Comparison of ENCODE assay signal across 11 cellular contexts in the genomic region with DNA sequence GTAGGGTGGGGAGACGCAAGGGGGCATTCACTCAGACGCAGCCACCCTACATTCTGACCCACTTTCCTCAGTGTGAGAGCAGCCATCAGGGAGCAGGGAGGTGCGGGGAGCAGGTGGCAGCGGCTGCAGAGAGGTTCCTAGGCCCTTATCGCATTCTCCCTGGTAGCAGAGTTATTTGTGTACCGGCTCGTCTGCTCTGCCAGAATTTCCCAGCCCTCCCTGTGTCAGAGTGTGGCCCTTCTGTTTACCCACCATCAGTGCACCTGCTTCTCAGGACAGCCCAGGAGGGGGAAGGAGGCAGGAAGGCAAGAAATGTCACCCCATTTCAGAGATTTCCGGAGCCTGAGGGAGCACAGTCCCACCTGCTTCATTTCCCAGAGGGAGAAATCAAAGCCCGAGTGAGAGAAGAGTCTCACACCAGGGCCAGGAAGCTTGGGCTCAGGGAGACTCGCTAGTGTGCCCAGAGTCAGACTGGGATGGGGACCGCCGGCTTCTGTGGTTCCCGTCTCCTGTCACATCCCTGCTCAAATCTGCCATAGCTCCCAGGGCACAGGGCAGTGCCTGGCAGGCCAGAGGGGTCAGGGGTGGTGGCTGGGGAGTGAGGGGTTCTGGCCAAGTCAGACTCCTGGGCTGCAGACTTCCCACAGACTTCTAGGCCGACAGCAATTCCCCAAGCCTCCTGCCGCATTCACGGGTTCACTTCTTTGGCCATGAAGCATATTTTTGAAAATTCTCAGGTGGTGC. TPM values are rescaled to one million over a fixed set of nuclear protein-coding genes. Genes with fewer than 3 reads are reported as not detected.
DNase-seq lines count a peak whose midpoint lies in the region; ATAC-seq, FAIRE-seq and TF ChIP-seq lines count a peak whose summit lies in the region.
"Had no signal": no experiment of that assay in that cellular context is flagged by ENCODE, and none has a peak within 500 bp of the region (broad histone marks: within the 10 kb centered on the region; RNA-seq: fewer than 3 reads in every experiment).

No MANE protein-coding gene starts in this region.

- CTCF ChIA-PET in K562 (lab: Yijun Ruan, JAX; ENCODE audit: low intra/inter-chr PET ratio) = interaction anchor here (0.6 to 0.7 kb wide), 2 partner anchors 33 to 53 kb away, joined by 4 to 5 read pairs; no protein-coding TSS in a partner anchor
- CTCF ChIA-PET in activated CD8-positive, alpha-beta memory T cell treated with anti-CD3 and anti-CD28 coated beads, Interleukin-2, amount 10 ng/mL, durations not matched to agents 7 days and 5 days (lab: Charles Lee) = no interaction called here

- H3K4me1 Mint-ChIP-seq in activated CD8-positive, alpha-beta memory T cell treated with anti-CD3 and anti-CD28 coated beads, Interleukin-2, amount 10 ng/mL, durations not matched to agents 7 days and 5 days = no peaks in the 10 kb centered on the region

- no peak overlapping the region for H3K4me3 Mint-ChIP-seq in activated CD8-positive, alpha-beta memory T cell treated with anti-CD3 and anti-CD28 coated beads, Interleukin-2, amount 10 ng/mL, durations not matched to agents 7 days and 5 days
- H3K4me3 Mint-ChIP-seq: T-cell had no signal

- no peaks in the 10 kb centered on the region for H3K9me3 Mint-ChIP-seq in activated CD8-positive, alpha-beta memory T cell treated with anti-CD3 and anti-CD28 coated beads, Interleukin-2, amount 10 ng/mL, durations not matched to agents 7 days and 5 days (ENCODE audit: low read depth)
- H3K9me3 Mint-ChIP-seq: T-cell had no signal

- peaks cover 3% of the 10 kb centered on the region; the same call in 1 of the 2 replicates for H4K20me1 ChIP-seq in K562 (replicated peaks; ENCODE audit: control insufficient read depth, insufficient read depth, low read length)

- intact Hi-C loops in K562 (cut with micrococcal nuclease) = no loop called here
- intact Hi-C loops in left colon (cut with DNase I, micrococcal nuclease) = no loop called here

- H3K36me3 Mint-ChIP-seq in activated CD8-positive, alpha-beta memory T cell treated with anti-CD3 and anti-CD28 coated beads, Interleukin-2, amount 10 ng/mL, durations not matched to agents 7 days and 5 days = no peaks in the 10 kb centered on the region

- no peak for TF ChIP-seq RAD21 in K562 (CRISPR knock-in tag; conservative IDR thresholded peaks at IDR 0.05 in 1 of 2, IDR thresholded peaks at IDR 0.05 in 1 of 2)

- H3K27ac Mint-ChIP-seq in activated CD8-positive, alpha-beta memory T cell treated with anti-CD3 and anti-CD28 coated beads, Interleukin-2, amount 10 ng/mL, durations not matched to agents 7 days and 5 days = no peak overlapping the region

- peak overlapping the region in 1 of 2 experiments; percentile 50; a peak in 1 of 4 replicates for H3K9ac ChIP-seq in K562 (ENCODE audit: insufficient read depth in 1 of 2, low read depth in 2 of 2, low read length in 2 of 2)

- no peaks in the 10 kb centered on the region; the same call in 2 of the 3 replicates for H3K79me2 ChIP-seq in K562 (ENCODE audit: control insufficient read depth, insufficient read depth, low read length)

- 0 out of 5 replicates have a peak, but pooled peaks cover 0 to 3% of the 10 kb centered on the region in 2 experiments for H3K4me1 ChIP-seq in K562 (replicated peaks in 1 of 2; ENCODE audit: control insufficient read depth in 2 of 2, insufficient read depth in 2 of 2, low read length in 2 of 2)

- TF ChIP-seq POLR2A in K562 (conservative IDR thresholded peaks at IDR 0.05) = no peak

- H3K4me3 ChIP-seq in K562 = no peak overlapping the region
- H3K4me3 ChIP-seq: suprapubic skin had no signal

- no peak overlapping the region for H3K4me2 ChIP-seq in K562 (ENCODE audit: insufficient read depth, low read length)

- POLR2A ChIA-PET in K562 (lab: Yijun Ruan, JAX) = interaction anchor here (0.8 kb wide), 1 partner anchor 11 kb away, joined by 3 read pairs; no protein-coding TSS in a partner anchor

- peak; percentile 32 for ATAC-seq in K562
- ATAC-seq in left colon = peak; percentile 70
- no peak for ATAC-seq in activated CD4-positive, CD25-positive, alpha-beta regulatory T cell treated with anti-CD3 and anti-CD28 coated beads, Interleukin-2, amount 50 U/mL, for 24 hours
- no peak for ATAC-seq in activated CD8-positive, alpha-beta memory T cell treated with anti-CD3 and anti-CD28 coated beads, Interleukin-2, amount 10 ng/mL, durations not matched to agents 7 days and 5 days
- ATAC-seq: T-cell had no signal

- no peaks in the 10 kb centered on the region for H3K9me1 ChIP-seq in K562 (ENCODE audit: control insufficient read depth, insufficient read depth, low read length)

- H3K9me3 ChIP-seq in K562 (replicated peaks; ENCODE audit: control insufficient read depth, insufficient read depth, low read depth, low read length) = no peaks in the 10 kb centered on the region
- H3K9me3 ChIP-seq: suprapubic skin had no signal

- no peaks in the 10 kb centered on the region for H3K27me3 ChIP-seq in K562 (ENCODE audit: control insufficient read depth in 2 of 2, insufficient read depth in 2 of 2, low read length in 2 of 2)
- H3K27me3 ChIP-seq: suprapubic skin had no signal

- in situ Hi-C loops in K562 (cut with MboI) = no loop called here

- no peak overlapping the region for H2AFZ ChIP-seq in K562 (ENCODE audit: low read depth, low read length)

- DNase-seq in NCI-H187 (lab: John Stamatoyannopoulos, UW) (peak; percentile 17 to 35), K562 (ENCODE audit: extremely low read depth in 1 of 4, low spot score in 3 of 4) (no peak), left colon (peak; percentile 29 to 53), superior temporal gyrus (ENCODE audit: extremely low spot score) (peak; percentile 39), D721Med (ENCODE audit: insufficient read length, low spot score) (no peak)
- no peak for DNase-seq in activated CD8-positive, alpha-beta memory T cell treated with anti-CD3 and anti-CD28 coated beads, Interleukin-2, amount 10 ng/mL, durations not matched to agents 7 days and 5 days
- DNase-seq: NCI-H82; stimulated activated CD4-positive, alpha-beta T cell treated with anti-CD3 and anti-CD28 coated beads, Interleukin-2, amount 100 ng/mL, for 48 hours; T-cell had no signal

- no peak for TF ChIP-seq CTCF in K562 (IDR thresholded peaks at IDR 0.05 in 2 of 3, conservative IDR thresholded peaks at IDR 0.05 in 1 of 3; ENCODE audit: insufficient read depth in 2 of 3, low read depth in 1 of 3, low read length in 3 of 3)
- TF ChIP-seq CTCF in D721Med (IDR thresholded peaks at IDR 0.05; ENCODE audit: insufficient read depth, missing control alignments) = no peak

- WGBS in K562 (ENCODE audit: insufficient coverage, low coverage, missing lambda C conversion rate) = 65% methylated on average over 15 of the region's 16 CpGs

- H3K27me3 Mint-ChIP-seq in activated CD8-positive, alpha-beta memory T cell treated with anti-CD3 and anti-CD28 coated beads, Interleukin-2, amount 10 ng/mL, durations not matched to agents 7 days and 5 days = no peaks in the 10 kb centered on the region
- H3K27me3 Mint-ChIP-seq: T-cell had no signal

- no peak overlapping the region for H3K27ac ChIP-seq in K562 (ENCODE audit: extremely low read depth, low read depth, low read length)
- H3K27ac ChIP-seq: suprapubic skin had no signal

- no TSS peak for BruUV-seq in K562 (replicated peaks; lab: Mats Ljungman, UMichigan)

- no peak for FAIRE-seq in K562 (lab: Jason Lieb, UNC)
- no peak for FAIRE-seq in D721Med (lab: Jason Lieb, UNC)

- no peak for TF ChIP-seq EP300 in K562 (IDR thresholded peaks at IDR 0.05; ENCODE audit: low read length)

- H3K36me3 ChIP-seq in K562 (ENCODE audit: control insufficient read depth, insufficient read depth, low read length) = no peaks in the 10 kb centered on the region; the same call in 2 of the 3 replicates
- H3K36me3 ChIP-seq: suprapubic skin had no signal

TF ChIP-seq in K562, 482 proteins besides CTCF, POLR2A, EP300 and RAD21 (continues in another document):
- TF ChIP-seq SMARCA5 (IDR thresholded peaks at IDR 0.05) (no peak), ILK (tag; IDR thresholded peaks at IDR 0.05; ENCODE audit: borderline replicate concordance, low read depth) (no peak), DDX20 (tag; IDR thresholded peaks at IDR 0.05; ENCODE audit: low read depth) (no peak), COPS2 (conservative IDR thresholded peaks at IDR 0.05) (no peak), SAFB (IDR thresholded peaks at IDR 0.05; ENCODE audit: borderline replicate concordance, low read depth, low read length) (no peak), SRSF7 (optimal IDR thresholded peaks at IDR 0.05; ENCODE audit: low read depth, low read length) (no peak)
- TF ChIP-seq, protein P1, sequence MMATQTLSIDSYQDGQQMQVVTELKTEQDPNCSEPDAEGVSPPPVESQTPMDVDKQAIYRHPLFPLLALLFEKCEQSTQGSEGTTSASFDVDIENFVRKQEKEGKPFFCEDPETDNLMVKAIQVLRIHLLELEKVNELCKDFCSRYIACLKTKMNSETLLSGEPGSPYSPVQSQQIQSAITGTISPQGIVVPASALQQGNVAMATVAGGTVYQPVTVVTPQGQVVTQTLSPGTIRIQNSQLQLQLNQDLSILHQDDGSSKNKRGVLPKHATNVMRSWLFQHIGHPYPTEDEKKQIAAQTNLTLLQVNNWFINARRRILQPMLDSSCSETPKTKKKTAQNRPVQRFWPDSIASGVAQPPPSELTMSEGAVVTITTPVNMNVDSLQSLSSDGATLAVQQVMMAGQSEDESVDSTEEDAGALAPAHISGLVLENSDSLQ (IDR thresholded peaks at IDR 0.05) = no peak

RNA-seq across cellular contexts. Expression of a gene that starts 49.7 kb away (rescaled TPM):
- total RNA-seq in K562 (2011; cell fraction: chromatin; rRNA removed; ENCODE audit: low replicate concordance) = 58.4 and 169 TPM in 2 replicates
- 93.3 and 107 TPM in 2 replicates for total RNA-seq in K562 (2011; cell fraction: nucleolus; rRNA removed)
- total RNA-seq in K562 (2011; cell fraction: nucleoplasm; rRNA removed) = 70.8 and 73.7 TPM in 2 replicates
- total RNA-seq in K562 (2014; rRNA removed) (21.8 and 27.6 TPM in 2 replicates), K562 (2014; rRNA removed; fragmentation: Illumina TruSeq; extraction: Trizol) (22.9 and 28.5 TPM in 2 replicates), K562 (2015; rRNA removed; fragmentation: Illumina TruSeq; extraction: Trizol) (41.7 and 43.5 TPM in 2 replicates), K562 (2021) (43.6 and 45.4 TPM in 2 replicates), left colon (10 to 100 TPM; 80.5 to 95.4 TPM)
- polyA plus RNA-seq in K562 (2011; rRNA removed) (26.2 and 30.8 TPM in 2 replicates), K562 (2014; fragmentation: Illumina TruSeq; extraction: Trizol) (35.6 and 38.4 TPM in 2 replicates), K562 (2014; fragmentation: Nextera tagmentation; extraction: Ambion mirVana) (10 to 100 TPM in 1 of 2 experiments, 1 to 10 TPM in 1; 6.6 to 13.1 TPM), K562 (2014; rRNA removed) (24.2 and 30.6 TPM in 2 replicates)
- polyA plus RNA-seq in K562 (2011; cell fraction: cytosol; rRNA removed) = 28.6 and 44.2 TPM in 2 replicates
- 30.8 and 44.9 TPM in 2 replicates for polyA plus RNA-seq in K562 (2011; cell fraction: nucleus; rRNA removed)
- polyA plus RNA-seq in K562 (2012) = 33.4 and 35.1 TPM in 2 replicates
- 80.3 and 121 TPM in 2 replicates for polyA minus RNA-seq in K562 (2011; rRNA and poly(A)+ RNA removed)
- polyA minus RNA-seq in K562 (2011; cell fraction: cytosol; rRNA and poly(A)+ RNA removed) = 31.7 and 45.7 TPM in 2 replicates
- polyA minus RNA-seq in K562 (2011; cell fraction: nucleus; rRNA and poly(A)+ RNA removed) = 63.5 and 65.3 TPM in 2 replicates
- 10 to 100 TPM; 42.6 to 69.3 TPM for total RNA-seq in activated CD8-positive, alpha-beta memory T cell treated with anti-CD3 and anti-CD28 coated beads, Interleukin-2, amount 10 ng/mL, durations not matched to agents 7 days and 5 days

Comparison
In these comparisons a context has a peak if more than half of its experiments do, and no peak if none do; other contexts are left out.
1. DNase-seq: peak in NCI-H187 (2 of 2), left colon (2 of 2) and superior temporal gyrus (single experiment); none in K562 (0 of 4), D721Med (single experiment) and activated CD8-positive, alpha-beta memory T cell treated with anti-CD3 and anti-CD28 coated beads, Interleukin-2, amount 10 ng/mL, durations not matched to agents 7 days and 5 days (single experiment).
2. ATAC-seq: peak in K562 (single experiment) and left colon (single experiment); none in activated CD4-positive, CD25-positive, alpha-beta regulatory T cell treated with anti-CD3 and anti-CD28 coated beads, Interleukin-2, amount 50 U/mL, for 24 hours (0 of 2) and activated CD8-positive, alpha-beta memory T cell treated with anti-CD3 and anti-CD28 coated beads, Interleukin-2, amount 10 ng/mL, durations not matched to agents 7 days and 5 days (single experiment).